ENCODE assay signal across 13 cellular contexts in genomic region chr1:59046134-59046533, GRCh38.
DNase-seq lines count a peak whose midpoint lies in the region; ATAC-seq lines count a peak whose summit lies in the region.
"Had no signal": no experiment of that assay in that cellular context is flagged by ENCODE, and none has a peak within 500 bp of the region (broad histone marks: within the 10 kb centered on the region; RNA-seq: fewer than 3 reads in every experiment).

No MANE protein-coding gene starts in this region.

- H3K4me3 ChIP-seq in adipocyte (ENCODE audit: low read length), result no peak overlapping the region

- peak overlapping the region; percentile 83 to 87 for H3K27ac Mint-ChIP-seq in activated naive CD4-positive, alpha-beta T cell treated with anti-CD3 and anti-CD28 coated beads, Interleukin-2, amount 50 U/mL, for 72 hours
- peak overlapping the region in 1 of 2 donors; percentile 37 for H3K27ac Mint-ChIP-seq in stimulated activated naive CD8-positive, alpha-beta T cell treated with anti-CD3 and anti-CD28 coated beads, Interleukin-15, amount 100 ng/mL, for 72 hours

- no peaks in the 10 kb centered on the region for H3K27me3 Mint-ChIP-seq in stimulated activated naive CD8-positive, alpha-beta T cell treated with anti-CD3 and anti-CD28 coated beads, Interleukin-15, amount 100 ng/mL, for 72 hours

- H3K4me1 ChIP-seq in adipocyte (ENCODE audit: control insufficient read depth, insufficient read depth, low read length), result peaks cover 30% of the 10 kb centered on the region

- H3K9me3 ChIP-seq in adipocyte (ENCODE audit: control insufficient read depth, low read length), result no peaks in the 10 kb centered on the region

- H3K36me3 Mint-ChIP-seq in activated naive CD4-positive, alpha-beta T cell treated with anti-CD3 and anti-CD28 coated beads, Interleukin-2, amount 50 U/mL, for 72 hours, result peaks cover 0 to 43% of the 10 kb centered on the region in 2 donors

- H3K4me3 Mint-ChIP-seq in stimulated activated naive CD8-positive, alpha-beta T cell treated with anti-CD3 and anti-CD28 coated beads, Interleukin-15, amount 100 ng/mL, for 72 hours, result peak overlapping the region; percentile 59 to 78

- H3K27me3 ChIP-seq in adipocyte (replicated peaks; ENCODE audit: control insufficient read depth, insufficient read depth, low read length), result no peaks in the 10 kb centered on the region

- no peaks in the 10 kb centered on the region for H3K36me3 ChIP-seq in adipocyte (ENCODE audit: control insufficient read depth, insufficient read depth, low read length, severe bottlenecking)

- H3K4me1 Mint-ChIP-seq in stimulated activated naive CD8-positive, alpha-beta T cell treated with anti-CD3 and anti-CD28 coated beads, Interleukin-15, amount 100 ng/mL, for 72 hours, result peaks cover 46% of the 10 kb centered on the region

- ATAC-seq in activated naive CD4-positive, alpha-beta T cell treated with anti-CD3 and anti-CD28 coated beads, Interleukin-2, amount 50 U/mL, for 72 hours, result peak; percentile 19 to 39
- ATAC-seq in HG03280 (IDR thresholded peaks at IDR 0.05; ENCODE audit: unreplicated experiment), result peak; percentile 12
- peak; percentile 56 for ATAC-seq in stimulated activated naive CD8-positive, alpha-beta T cell treated with anti-CD3 and anti-CD28 coated beads, Interleukin-15, amount 100 ng/mL, for 72 hours
- ATAC-seq in activated CD4-positive, CD25-positive, alpha-beta regulatory T cell treated with anti-CD3 and anti-CD28 coated beads, Interleukin-2, amount 50 U/mL, for 24 hours, result no peak
- ATAC-seq in GM19467 (IDR thresholded peaks at IDR 0.05; ENCODE audit: unreplicated experiment), result no peak

- peaks cover 0 to 34% of the 10 kb centered on the region in 2 donors for H3K9me3 Mint-ChIP-seq in activated naive CD4-positive, alpha-beta T cell treated with anti-CD3 and anti-CD28 coated beads, Interleukin-2, amount 50 U/mL, for 72 hours
- peaks cover 0 to 23% of the 10 kb centered on the region in 2 donors for H3K9me3 Mint-ChIP-seq in stimulated activated naive CD8-positive, alpha-beta T cell treated with anti-CD3 and anti-CD28 coated beads, Interleukin-15, amount 100 ng/mL, for 72 hours

- no peak for DNase-seq in activated naive CD4-positive, alpha-beta T cell treated with anti-CD3 and anti-CD28 coated beads, Interleukin-2, amount 50 U/mL, for 72 hours (ENCODE audit: low spot score in 2 of 2)
- no peak for DNase-seq in activated naive CD4-positive, alpha-beta T cell treated with Interleukin-2 at 50 U/mL for 16 hours
- peak; percentile 47 for DNase-seq in adipocyte (ENCODE audit: low read depth)
- no peak for DNase-seq in stimulated activated naive CD8-positive, alpha-beta T cell treated with anti-CD3 and anti-CD28 coated beads, Interleukin-15, amount 100 ng/mL, for 72 hours
- DNase-seq in activated CD8-positive, alpha-beta memory T cell treated with anti-CD3 and anti-CD28 coated beads, Interleukin-2, amount 50 U/mL, for 4 hours, result no peak
- DNase-seq: activated gamma-delta T cell; AML-193; effector CD8-positive, alpha-beta T cell; NCI-H146; T1000 had no signal

- H3K9ac ChIP-seq in adipocyte (ENCODE audit: low read length), result no peak overlapping the region

Comparison
In these comparisons a context has a peak if more than half of its experiments do, and no peak if none do; other contexts are left out.
1. ATAC-seq: peak in activated naive CD4-positive, alpha-beta T cell treated with anti-CD3 and anti-CD28 coated beads, Interleukin-2, amount 50 U/mL, for 72 hours (2 of 2), HG03280 (single experiment) and stimulated activated naive CD8-positive, alpha-beta T cell treated with anti-CD3 and anti-CD28 coated beads, Interleukin-15, amount 100 ng/mL, for 72 hours (single experiment); none in activated CD4-positive, CD25-positive, alpha-beta regulatory T cell treated with anti-CD3 and anti-CD28 coated beads, Interleukin-2, amount 50 U/mL, for 24 hours (0 of 2) and GM19467 (single experiment).